ENCODE assay signal across 8 cellular contexts in genomic region chr17:2406903-2407790, GRCh38.
DNase-seq lines count a peak whose midpoint lies in the region; ATAC-seq and TF ChIP-seq lines count a peak whose summit lies in the region.

No MANE protein-coding gene starts in this region.

- no peaks in the 10 kb centered on the region for H3K9me3 Mint-ChIP-seq in effector memory CD8-positive, alpha-beta T cell
- H3K9me3 Mint-ChIP-seq in nephron, result no peaks in the 10 kb centered on the region

- H3K36me3 Mint-ChIP-seq in effector memory CD8-positive, alpha-beta T cell (ENCODE audit: insufficient read depth), result peaks cover 9% of the 10 kb centered on the region
- H3K36me3 Mint-ChIP-seq in nephron (ENCODE audit: low read depth), result peaks cover 8% of the 10 kb centered on the region

- no peak for TF ChIP-seq CTCF in nephron (IDR thresholded peaks at IDR 0.05; ENCODE audit: unreplicated experiment in 3 of 3)

- no peaks in the 10 kb centered on the region for H3K27me3 Mint-ChIP-seq in effector memory CD8-positive, alpha-beta T cell
- no peaks in the 10 kb centered on the region for H3K27me3 Mint-ChIP-seq in nephron (ENCODE audit: low read depth)

- H3K4me3 Mint-ChIP-seq in effector memory CD8-positive, alpha-beta T cell, result no peak overlapping the region
- H3K4me3 Mint-ChIP-seq in nephron, result peak overlapping the region; percentile 7 to 18 (median 12)

- H3K4me1 Mint-ChIP-seq in effector memory CD8-positive, alpha-beta T cell (ENCODE audit: low read depth in 2 of 2), result peaks cover 5 to 12% of the 10 kb centered on the region in 2 donors
- peaks cover 19% of the 10 kb centered on the region for H3K4me1 Mint-ChIP-seq in nephron

- H3K27ac Mint-ChIP-seq in effector memory CD8-positive, alpha-beta T cell, result peak overlapping the region; percentile 27 to 83
- H3K27ac Mint-ChIP-seq in nephron, result peak overlapping the region; percentile 29 to 85 (median 30)

- peak; percentile 84 for DNase-seq in AG08395 (ENCODE audit: low spot score)
- peak; percentile 84 for DNase-seq in NCI-H226
- no peak for DNase-seq in effector memory CD8-positive, alpha-beta T cell
- no peak for DNase-seq in NCI-H146 treated with DMSO at 0.1 percent for 48 hours (lab: John Stamatoyannopoulos, UW; ENCODE audit: unreplicated experiment)
- DNase-seq in anterior cingulate cortex (lab: John Stamatoyannopoulos, UW), result no peak

- ATAC-seq in effector memory CD8-positive, alpha-beta T cell (replicated peaks), result no peak
- ATAC-seq in GM19452 (IDR thresholded peaks at IDR 0.05; ENCODE audit: unreplicated experiment) (no peak), GM18907 (IDR thresholded peaks at IDR 0.05; ENCODE audit: unreplicated experiment) (no peak)

Comparison
In these comparisons a context has a peak if more than half of its experiments do, and no peak if none do; other contexts are left out.
1. DNase-seq: peak in AG08395 (single experiment) and NCI-H226 (single experiment); none in effector memory CD8-positive, alpha-beta T cell (0 of 3), NCI-H146 treated with DMSO at 0.1 percent for 48 hours (single experiment) and anterior cingulate cortex (0 of 58).
2. H3K4me3 Mint-ChIP-seq: peak in nephron (3 of 3); none in effector memory CD8-positive, alpha-beta T cell (0 of 2).